ENCODE assay signal across 3 cellular contexts in the genomic region with DNA sequence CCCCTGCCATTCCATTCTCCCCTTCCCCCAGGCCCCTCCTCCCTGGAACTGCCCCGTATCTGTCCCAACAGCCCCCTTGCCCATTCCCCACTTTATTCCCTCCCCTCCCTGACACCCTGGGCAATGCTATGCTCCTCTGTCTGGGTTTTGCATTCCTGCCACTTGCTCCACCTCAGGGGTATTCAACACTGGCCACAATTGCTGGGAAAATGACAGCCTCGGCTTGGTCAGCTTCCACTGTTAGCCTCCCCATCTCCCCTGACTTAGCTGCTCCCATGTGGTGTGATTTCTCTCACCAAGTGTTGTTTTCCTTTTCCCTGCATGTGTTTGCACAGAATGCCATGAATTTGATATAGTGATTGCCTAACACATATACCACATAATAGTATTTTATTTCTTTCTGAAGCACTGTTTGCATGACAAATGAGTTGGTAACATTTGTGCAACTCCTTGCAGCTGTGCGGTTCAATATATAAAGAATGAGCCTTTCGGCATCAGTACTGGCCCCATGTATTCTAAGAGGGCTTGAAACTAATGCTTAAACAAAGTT.
TF ChIP-seq lines count a peak whose summit lies in the region.

No MANE protein-coding gene starts in this region.

TF ChIP-seq in IMR-90, 13 proteins besides CTCF, POLR2A, EP300 and RAD21:
- TF ChIP-seq, protein P1, sequence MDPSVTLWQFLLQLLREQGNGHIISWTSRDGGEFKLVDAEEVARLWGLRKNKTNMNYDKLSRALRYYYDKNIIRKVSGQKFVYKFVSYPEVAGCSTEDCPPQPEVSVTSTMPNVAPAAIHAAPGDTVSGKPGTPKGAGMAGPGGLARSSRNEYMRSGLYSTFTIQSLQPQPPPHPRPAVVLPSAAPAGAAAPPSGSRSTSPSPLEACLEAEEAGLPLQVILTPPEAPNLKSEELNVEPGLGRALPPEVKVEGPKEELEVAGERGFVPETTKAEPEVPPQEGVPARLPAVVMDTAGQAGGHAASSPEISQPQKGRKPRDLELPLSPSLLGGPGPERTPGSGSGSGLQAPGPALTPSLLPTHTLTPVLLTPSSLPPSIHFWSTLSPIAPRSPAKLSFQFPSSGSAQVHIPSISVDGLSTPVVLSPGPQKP (IDR thresholded peaks at IDR 0.05; ENCODE audit: borderline replicate concordance, low read depth, low read length) = no peak
- TF ChIP-seq MAZ (IDR thresholded peaks at IDR 0.05; ENCODE audit: borderline replicate concordance, low read depth, low read length) (no peak), RCOR1 (IDR thresholded peaks at IDR 0.05; ENCODE audit: insufficient replicate concordance, low read length) (no peak), FOS (IDR thresholded peaks at IDR 0.05; ENCODE audit: low read depth, low read length) (no peak), MAFK (IDR thresholded peaks at IDR 0.05; ENCODE audit: low read depth, low read length) (no peak), CHD1 (IDR thresholded peaks at IDR 0.05; ENCODE audit: low read depth, low read length) (no peak), CEBPB (IDR thresholded peaks at IDR 0.05; ENCODE audit: low read depth, low read length) (no peak), MXI1 (IDR thresholded peaks at IDR 0.05; ENCODE audit: borderline replicate concordance, low read depth, low read length) (no peak), SMC3 (IDR thresholded peaks at IDR 0.05; ENCODE audit: low read depth, low read length) (no peak), RFX5 (IDR thresholded peaks at IDR 0.05; ENCODE audit: low read depth, low read length) (no peak), BHLHE40 (IDR thresholded peaks at IDR 0.05; ENCODE audit: low read depth, low read length) (no peak), NFE2L2 (IDR thresholded peaks at IDR 0.05; ENCODE audit: low read depth, low read length) (no peak)
- TF ChIP-seq, protein P2, sequence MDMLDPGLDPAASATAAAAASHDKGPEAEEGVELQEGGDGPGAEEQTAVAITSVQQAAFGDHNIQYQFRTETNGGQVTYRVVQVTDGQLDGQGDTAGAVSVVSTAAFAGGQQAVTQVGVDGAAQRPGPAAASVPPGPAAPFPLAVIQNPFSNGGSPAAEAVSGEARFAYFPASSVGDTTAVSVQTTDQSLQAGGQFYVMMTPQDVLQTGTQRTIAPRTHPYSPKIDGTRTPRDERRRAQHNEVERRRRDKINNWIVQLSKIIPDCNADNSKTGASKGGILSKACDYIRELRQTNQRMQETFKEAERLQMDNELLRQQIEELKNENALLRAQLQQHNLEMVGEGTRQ (IDR thresholded peaks at IDR 0.05; ENCODE audit: low read depth, low read length) = no peak

TF ChIP-seq in GM23338, 12 proteins besides CTCF, POLR2A, EP300 and RAD21:
- TF ChIP-seq ZNF114 (CRISPR knock-in tag; IDR thresholded peaks at IDR 0.05) = no peak
- TF ChIP-seq EZH2 (IDR thresholded peaks at IDR 0.05; ENCODE audit: low read depth, unreplicated experiment) = no peak
- no peak for TF ChIP-seq JUNB (IDR thresholded peaks at IDR 0.05; ENCODE audit: unreplicated experiment)

TF ChIP-seq in SK-N-SH treated with all-trans-retinoic acid at 6 μM for 48 hours, 23 proteins besides CTCF, POLR2A, EP300 and RAD21:
- TF ChIP-seq TCF4 (CRISPR knock-in tag; IDR thresholded peaks at IDR 0.05; ENCODE audit: borderline replicate concordance) (no peak), ESRRG (CRISPR knock-in tag; IDR thresholded peaks at IDR 0.05) (no peak), ZNF565 (CRISPR knock-in tag; conservative IDR thresholded peaks at IDR 0.05; ENCODE audit: low read depth) (no peak), ZC3H10 (CRISPR knock-in tag; IDR thresholded peaks at IDR 0.05) (no peak), ARNTL (CRISPR knock-in tag; IDR thresholded peaks at IDR 0.05; ENCODE audit: borderline replicate concordance, low read depth) (no peak), ZFP3 (CRISPR knock-in tag; IDR thresholded peaks at IDR 0.05) (no peak), BACH2 (CRISPR knock-in tag; IDR thresholded peaks at IDR 0.05; ENCODE audit: borderline replicate concordance) (no peak), ISL1 (CRISPR knock-in tag; IDR thresholded peaks at IDR 0.05) (no peak), CSDC2 (CRISPR knock-in tag; IDR thresholded peaks at IDR 0.05) (no peak), GLIS3 (CRISPR knock-in tag; IDR thresholded peaks at IDR 0.05) (no peak), TOX (CRISPR knock-in tag; IDR thresholded peaks at IDR 0.05; ENCODE audit: borderline replicate concordance) (no peak), SNAI2 (CRISPR knock-in tag; IDR thresholded peaks at IDR 0.05) (no peak), RARB (CRISPR knock-in tag; IDR thresholded peaks at IDR 0.05) (no peak)
- TF ChIP-seq, protein P3, sequence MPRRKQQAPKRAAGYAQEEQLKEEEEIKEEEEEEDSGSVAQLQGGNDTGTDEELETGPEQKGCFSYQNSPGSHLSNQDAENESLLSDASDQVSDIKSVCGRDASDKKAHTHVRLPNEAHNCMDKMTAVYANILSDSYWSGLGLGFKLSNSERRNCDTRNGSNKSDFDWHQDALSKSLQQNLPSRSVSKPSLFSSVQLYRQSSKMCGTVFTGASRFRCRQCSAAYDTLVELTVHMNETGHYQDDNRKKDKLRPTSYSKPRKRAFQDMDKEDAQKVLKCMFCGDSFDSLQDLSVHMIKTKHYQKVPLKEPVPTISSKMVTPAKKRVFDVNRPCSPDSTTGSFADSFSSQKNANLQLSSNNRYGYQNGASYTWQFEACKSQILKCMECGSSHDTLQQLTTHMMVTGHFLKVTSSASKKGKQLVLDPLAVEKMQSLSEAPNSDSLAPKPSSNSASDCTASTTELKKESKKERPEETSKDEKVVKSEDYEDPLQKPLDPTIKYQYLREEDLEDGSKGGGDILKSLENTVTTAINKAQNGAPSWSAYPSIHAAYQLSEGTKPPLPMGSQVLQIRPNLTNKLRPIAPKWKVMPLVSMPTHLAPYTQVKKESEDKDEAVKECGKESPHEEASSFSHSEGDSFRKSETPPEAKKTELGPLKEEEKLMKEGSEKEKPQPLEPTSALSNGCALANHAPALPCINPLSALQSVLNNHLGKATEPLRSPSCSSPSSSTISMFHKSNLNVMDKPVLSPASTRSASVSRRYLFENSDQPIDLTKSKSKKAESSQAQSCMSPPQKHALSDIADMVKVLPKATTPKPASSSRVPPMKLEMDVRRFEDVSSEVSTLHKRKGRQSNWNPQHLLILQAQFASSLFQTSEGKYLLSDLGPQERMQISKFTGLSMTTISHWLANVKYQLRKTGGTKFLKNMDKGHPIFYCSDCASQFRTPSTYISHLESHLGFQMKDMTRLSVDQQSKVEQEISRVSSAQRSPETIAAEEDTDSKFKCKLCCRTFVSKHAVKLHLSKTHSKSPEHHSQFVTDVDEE (CRISPR knock-in tag; IDR thresholded peaks at IDR 0.05) = no peak
- TF ChIP-seq, protein P4, sequence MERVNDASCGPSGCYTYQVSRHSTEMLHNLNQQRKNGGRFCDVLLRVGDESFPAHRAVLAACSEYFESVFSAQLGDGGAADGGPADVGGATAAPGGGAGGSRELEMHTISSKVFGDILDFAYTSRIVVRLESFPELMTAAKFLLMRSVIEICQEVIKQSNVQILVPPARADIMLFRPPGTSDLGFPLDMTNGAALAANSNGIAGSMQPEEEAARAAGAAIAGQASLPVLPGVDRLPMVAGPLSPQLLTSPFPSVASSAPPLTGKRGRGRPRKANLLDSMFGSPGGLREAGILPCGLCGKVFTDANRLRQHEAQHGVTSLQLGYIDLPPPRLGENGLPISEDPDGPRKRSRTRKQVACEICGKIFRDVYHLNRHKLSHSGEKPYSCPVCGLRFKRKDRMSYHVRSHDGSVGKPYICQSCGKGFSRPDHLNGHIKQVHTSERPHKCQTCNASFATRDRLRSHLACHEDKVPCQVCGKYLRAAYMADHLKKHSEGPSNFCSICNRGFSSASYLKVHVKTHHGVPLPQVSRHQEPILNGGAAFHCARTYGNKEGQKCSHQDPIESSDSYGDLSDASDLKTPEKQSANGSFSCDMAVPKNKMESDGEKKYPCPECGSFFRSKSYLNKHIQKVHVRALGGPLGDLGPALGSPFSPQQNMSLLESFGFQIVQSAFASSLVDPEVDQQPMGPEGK (CRISPR knock-in tag; IDR thresholded peaks at IDR 0.05; ENCODE audit: borderline replicate concordance) = no peak
- TF ChIP-seq, protein P5, sequence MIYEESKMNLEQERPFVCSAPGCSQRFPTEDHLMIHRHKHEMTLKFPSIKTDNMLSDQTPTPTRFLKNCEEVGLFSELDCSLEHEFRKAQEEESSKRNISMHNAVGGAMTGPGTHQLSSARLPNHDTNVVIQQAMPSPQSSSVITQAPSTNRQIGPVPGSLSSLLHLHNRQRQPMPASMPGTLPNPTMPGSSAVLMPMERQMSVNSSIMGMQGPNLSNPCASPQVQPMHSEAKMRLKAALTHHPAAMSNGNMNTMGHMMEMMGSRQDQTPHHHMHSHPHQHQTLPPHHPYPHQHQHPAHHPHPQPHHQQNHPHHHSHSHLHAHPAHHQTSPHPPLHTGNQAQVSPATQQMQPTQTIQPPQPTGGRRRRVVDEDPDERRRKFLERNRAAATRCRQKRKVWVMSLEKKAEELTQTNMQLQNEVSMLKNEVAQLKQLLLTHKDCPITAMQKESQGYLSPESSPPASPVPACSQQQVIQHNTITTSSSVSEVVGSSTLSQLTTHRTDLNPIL (CRISPR knock-in tag; IDR thresholded peaks at IDR 0.05; ENCODE audit: low read depth) = no peak
- TF ChIP-seq, protein P6, sequence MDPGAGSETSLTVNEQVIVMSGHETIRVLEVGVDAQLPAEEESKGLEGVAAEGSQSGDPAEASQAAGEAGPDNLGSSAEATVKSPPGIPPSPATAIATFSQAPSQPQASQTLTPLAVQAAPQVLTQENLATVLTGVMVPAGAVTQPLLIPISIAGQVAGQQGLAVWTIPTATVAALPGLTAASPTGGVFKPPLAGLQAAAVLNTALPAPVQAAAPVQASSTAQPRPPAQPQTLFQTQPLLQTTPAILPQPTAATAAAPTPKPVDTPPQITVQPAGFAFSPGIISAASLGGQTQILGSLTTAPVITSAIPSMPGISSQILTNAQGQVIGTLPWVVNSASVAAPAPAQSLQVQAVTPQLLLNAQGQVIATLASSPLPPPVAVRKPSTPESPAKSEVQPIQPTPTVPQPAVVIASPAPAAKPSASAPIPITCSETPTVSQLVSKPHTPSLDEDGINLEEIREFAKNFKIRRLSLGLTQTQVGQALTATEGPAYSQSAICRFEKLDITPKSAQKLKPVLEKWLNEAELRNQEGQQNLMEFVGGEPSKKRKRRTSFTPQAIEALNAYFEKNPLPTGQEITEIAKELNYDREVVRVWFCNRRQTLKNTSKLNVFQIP (CRISPR knock-in tag; IDR thresholded peaks at IDR 0.05; ENCODE audit: borderline replicate concordance, low read depth) = no peak
